8 cellular contexts compared by ENCODE assay signal in the genomic region with DNA sequence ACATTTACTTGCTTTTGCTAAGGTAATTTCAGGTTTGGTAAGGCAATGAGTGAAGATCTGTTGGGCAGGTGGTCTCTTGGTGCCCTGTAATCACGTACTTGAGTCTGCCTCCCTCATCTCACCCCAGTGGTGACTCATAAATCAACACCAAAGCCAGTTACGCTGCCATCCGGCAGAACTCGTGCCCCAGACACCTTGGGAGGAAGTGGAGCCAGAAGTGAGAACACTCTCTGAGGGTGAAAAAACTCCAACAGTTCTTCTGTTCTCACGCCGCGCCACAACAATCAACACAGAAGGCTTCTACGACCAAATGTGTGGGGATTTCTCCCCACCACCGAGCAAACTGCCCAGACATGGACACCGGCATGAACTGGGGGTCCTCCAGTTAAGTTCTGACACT.
DNase-seq lines count a peak whose midpoint lies in the region; ATAC-seq, FAIRE-seq and TF ChIP-seq lines count a peak whose summit lies in the region.

No MANE protein-coding gene starts in this region.

- H3K9me3 ChIP-seq in endothelial cell of umbilical vein (replicated peaks; ENCODE audit: control insufficient read depth, insufficient read depth, low read length): no peaks in the 10 kb centered on the region

- dilution Hi-C loops in endothelial cell of umbilical vein (cut with MboI; ENCODE audit: extremely low pct_ligation_motif_present, low sequenced_read_pairs): no loop called here

- no peak overlapping the region for H3K4me3 Mint-ChIP-seq in endothelial cell (ENCODE audit: unreplicated experiment)

- peak; percentile 56 for ATAC-seq in GM18870 (IDR thresholded peaks at IDR 0.05; ENCODE audit: unreplicated experiment)
- peak; percentile 66 for ATAC-seq in HG03175 (IDR thresholded peaks at IDR 0.05; ENCODE audit: unreplicated experiment)

- peaks cover 38% of the 10 kb centered on the region for H3K4me1 ChIP-seq in endothelial cell of umbilical vein (ENCODE audit: control insufficient read depth, extremely low read depth, insufficient read depth, low read length)

- no peak overlapping the region for H2AFZ ChIP-seq in endothelial cell of umbilical vein (ENCODE audit: low read depth, low read length)

- POLR2A ChIA-PET in endothelial cell of umbilical vein (lab: Charles Lee): no interaction called here

- peak; percentile 18 for FAIRE-seq in endothelial cell of umbilical vein (lab: Jason Lieb, UNC)

- no peak overlapping the region for H3K9ac ChIP-seq in endothelial cell of umbilical vein (replicated peaks; ENCODE audit: extremely low read depth, insufficient read depth, low read length)

- no peaks in the 10 kb centered on the region for H3K36me3 ChIP-seq in endothelial cell of umbilical vein (ENCODE audit: control insufficient read depth in 2 of 2, extremely low read depth in 1 of 2, insufficient read depth in 2 of 2, low read length in 2 of 2)

- no peaks in the 10 kb centered on the region for H3K27me3 ChIP-seq in endothelial cell of umbilical vein (ENCODE audit: control insufficient read depth in 2 of 2, insufficient read depth in 2 of 2, low read length in 2 of 2)

- peak; percentile 50 to 54 for DNase-seq in activated CD4-positive, alpha-beta T cell treated with anti-CD3 and anti-CD28 coated beads for 24 hours (ENCODE audit: low read depth in 2 of 2)
- DNase-seq in endothelial cell of umbilical vein (ENCODE audit: low read depth, low spot score) (peak; percentile 20), endothelial cell (ENCODE audit: low spot score) (no peak), globus pallidus (ENCODE audit: low spot score) (no peak), NCI-H187 treated with DMSO at 0.1 percent for 48 hours (lab: John Stamatoyannopoulos, UW) (no peak)
- DNase-seq in stimulated activated CD4-positive, alpha-beta T cell treated with anti-CD3 and anti-CD28 coated beads, Interleukin-4, amount 100 ng/mL, for 48 hours (ENCODE audit: low read depth in 2 of 2): peak; percentile 48 to 72

- peaks cover 5% of the 10 kb centered on the region for H3K4me1 Mint-ChIP-seq in endothelial cell (ENCODE audit: unreplicated experiment)

- TF ChIP-seq CTCF in endothelial cell of umbilical vein (IDR thresholded peaks at IDR 0.05; ENCODE audit: extremely low read depth in 1 of 2, insufficient read depth in 1 of 2, low read depth in 1 of 2, low read length in 2 of 2): no peak
- TF ChIP-seq CTCF in endothelial cell (IDR thresholded peaks at IDR 0.05; ENCODE audit: unreplicated experiment): no peak

- intact Hi-C loops in endothelial cell of umbilical vein (cut with micrococcal nuclease): loop anchor here (2.0 kb wide), 1 partner anchor 158 kb away; no protein-coding TSS in a partner anchor

- peaks cover 3% of the 10 kb centered on the region for H3K27me3 Mint-ChIP-seq in endothelial cell (ENCODE audit: unreplicated experiment)

- TF ChIP-seq POLR2A in endothelial cell of umbilical vein (IDR thresholded peaks at IDR 0.05; ENCODE audit: low read depth, low read length): no peak

- no peak overlapping the region for H3K27ac ChIP-seq in endothelial cell of umbilical vein (ENCODE audit: insufficient read depth, low read depth, low read length)

- H3K27ac Mint-ChIP-seq in endothelial cell (ENCODE audit: unreplicated experiment): no peak overlapping the region

- CTCF ChIA-PET in endothelial cell of umbilical vein (lab: Charles Lee): interaction anchor here (2.2 to 6.8 kb wide), 7 partner anchors 8 to 827 kb away, joined by 10 to 81 read pairs (median 33); a partner anchor contains a TSS

- H3K9me1 ChIP-seq in endothelial cell of umbilical vein (replicated peaks; ENCODE audit: control insufficient read depth, extremely low read depth, insufficient read depth, low read length): no peaks in the 10 kb centered on the region

- no peak overlapping the region for H3K4me3 ChIP-seq in endothelial cell of umbilical vein (replicated peaks in 1 of 3; ENCODE audit: insufficient read depth in 1 of 3, low read depth in 1 of 3, low read length in 3 of 3)

- no TSS peak for BruUV-seq in endothelial cell of umbilical vein (replicated peaks; lab: Mats Ljungman, UMichigan)

- no peaks in the 10 kb centered on the region for H3K79me2 ChIP-seq in endothelial cell of umbilical vein (ENCODE audit: control insufficient read depth, insufficient read depth, low read length)

- no peak overlapping the region for H3K4me2 ChIP-seq in endothelial cell of umbilical vein (ENCODE audit: insufficient read depth, low read length)

- no peaks in the 10 kb centered on the region for H3K9me3 Mint-ChIP-seq in endothelial cell (ENCODE audit: unreplicated experiment)

- no peaks in the 10 kb centered on the region for H4K20me1 ChIP-seq in endothelial cell of umbilical vein (replicated peaks; ENCODE audit: control insufficient read depth, extremely low read depth, insufficient read depth, low read length)

- no peaks in the 10 kb centered on the region for H3K36me3 Mint-ChIP-seq in endothelial cell (ENCODE audit: low read depth, unreplicated experiment)

TF ChIP-seq in endothelial cell of umbilical vein, 7 proteins besides CTCF, POLR2A, EP300 and RAD21:
- TF ChIP-seq JUN (IDR thresholded peaks at IDR 0.05; ENCODE audit: borderline replicate concordance, insufficient read depth, insufficient read length, low read depth) (peak; percentile 29), POLR2AphosphoS5 (IDR thresholded peaks at IDR 0.05; ENCODE audit: insufficient read depth, low read depth, low read length) (no peak)

Comparison
In these comparisons a context has a peak if more than half of its experiments do, and no peak if none do; other contexts are left out.
1. DNase-seq: peak in activated CD4-positive, alpha-beta T cell treated with anti-CD3 and anti-CD28 coated beads for 24 hours (2 of 2), endothelial cell of umbilical vein (single experiment) and stimulated activated CD4-positive, alpha-beta T cell treated with anti-CD3 and anti-CD28 coated beads, Interleukin-4, amount 100 ng/mL, for 48 hours (2 of 2); none in endothelial cell (single experiment), globus pallidus (single experiment) and NCI-H187 treated with DMSO at 0.1 percent for 48 hours (single experiment).